In the genomic region with DNA sequence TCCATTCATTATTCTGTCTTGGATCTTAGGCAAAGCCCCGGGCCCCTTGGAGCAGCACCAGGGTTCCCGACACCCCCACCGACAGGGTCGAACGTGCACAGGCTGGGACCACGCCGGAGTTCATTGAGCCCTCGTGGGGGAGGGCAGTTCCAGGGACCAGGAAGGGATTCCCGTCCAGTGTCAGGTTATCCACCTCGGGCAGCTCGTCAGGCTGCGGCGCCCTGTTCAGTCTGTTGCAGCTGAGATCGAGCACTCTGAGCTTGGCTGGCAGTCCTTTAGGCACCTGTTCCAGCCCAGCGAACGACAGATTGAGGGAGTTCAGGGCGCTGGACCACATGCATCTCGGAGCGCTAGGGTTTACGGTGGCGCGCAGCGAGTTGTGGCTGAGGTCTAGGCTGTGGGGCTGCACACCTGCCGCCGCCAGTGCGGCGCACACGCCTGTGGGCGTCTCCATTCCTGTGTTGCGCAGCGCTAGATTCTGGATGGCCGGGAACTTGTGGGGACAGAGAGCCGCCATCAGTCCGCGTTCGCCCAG, we compare ENCODE assay signal across 8 cellular contexts. TPM values are rescaled to one million over a fixed set of nuclear protein-coding genes. Genes with fewer than 3 reads are reported as not detected.
DNase-seq lines count a peak whose midpoint lies in the region; ATAC-seq and TF ChIP-seq lines count a peak whose summit lies in the region.

No MANE protein-coding gene starts in this region.

- H3K27me3 Mint-ChIP-seq in memory B cell = peaks cover 7% of the 10 kb centered on the region

- no peak for DNase-seq in GM06990 (ENCODE audit: extremely low read depth, insufficient read length)
- DNase-seq in NCI-H2227 treated with DMSO at 0.1 percent for 48 hours (lab: John Stamatoyannopoulos, UW) = peak; percentile 25
- DNase-seq in caudate nucleus (lab: John Stamatoyannopoulos, UW) = peak in 1 of 61 donors; percentile 66
- DNase-seq in memory B cell (ENCODE audit: low spot score in 2 of 2) = no peak
- DNase-seq in vagina (ENCODE audit: extremely low spot score in 2 of 2) = no peak
- DNase-seq in hepatic stellate cell (ENCODE audit: low spot score) = no peak
- no peak for DNase-seq in NCI-H2196 treated with DMSO at 0.1 percent for 48 hours (lab: John Stamatoyannopoulos, UW; ENCODE audit: unreplicated experiment)

- H3K4me3 ChIP-seq in GM06990 (replicated peaks; ENCODE audit: low read depth, low read length) (peak overlapping the region; percentile 48), vagina (peak overlapping the region; percentile 50 to 55)

- peaks cover 25% of the 10 kb centered on the region for H3K4me1 ChIP-seq in vagina

- H3K9me3 Mint-ChIP-seq in memory B cell = no peaks in the 10 kb centered on the region

- H3K36me3 ChIP-seq in GM06990 (ENCODE audit: control insufficient read depth, insufficient read depth, low read length) (no peaks in the 10 kb centered on the region), vagina (no peaks in the 10 kb centered on the region)

- H3K9me3 ChIP-seq in vagina = no peaks in the 10 kb centered on the region

- H3K27ac Mint-ChIP-seq in memory B cell = no peak overlapping the region

- H3K27me3 ChIP-seq in GM06990 (replicated peaks; ENCODE audit: control insufficient read depth, insufficient read depth, low read length) (no peaks in the 10 kb centered on the region; the same call in 1 of the 2 replicates), vagina (no peaks in the 10 kb centered on the region)

- TF ChIP-seq CTCF in GM06990 (IDR thresholded peaks at IDR 0.05; ENCODE audit: insufficient read depth, low read length, poor library complexity, severe bottlenecking) (no peak), vagina (IDR thresholded peaks at IDR 0.05) (no peak)

- no peaks in the 10 kb centered on the region for H3K36me3 Mint-ChIP-seq in memory B cell

- H3K27ac ChIP-seq in caudate nucleus (ENCODE audit: low read depth, low read length) = peak overlapping the region; percentile 48
- peak overlapping the region; percentile 72 for H3K27ac ChIP-seq in vagina

- intact Hi-C loops in vagina (cut with DNase I) = loop anchor here (10.0 kb wide), 1 partner anchor 67 kb away; the partner anchor contains the start of genes APBB3 and SLC35A4

- TF ChIP-seq POLR2A in vagina (IDR thresholded peaks at IDR 0.05) = no peak

- peaks cover 22% of the 10 kb centered on the region for H3K4me1 Mint-ChIP-seq in memory B cell

- peak overlapping the region; percentile 88 for H3K4me3 Mint-ChIP-seq in memory B cell

- ATAC-seq in GM21723 (IDR thresholded peaks at IDR 0.05; ENCODE audit: unreplicated experiment) (peak; percentile 62), memory B cell (ENCODE audit: low read depth) (peak; percentile 67)

RNA-seq across cellular contexts. Expression of gene CD14, which starts 1.1 kb away (rescaled TPM):
- 48.4 TPM for total RNA-seq in vagina

RNA-seq across cellular contexts. Expression of gene TMCO6, which starts 7.4 kb away (rescaled TPM):
- total RNA-seq in vagina = 16.5 TPM

RNA-seq across cellular contexts. Expression of gene NDUFA2, which starts 15.5 kb away (rescaled TPM):
- 61.6 TPM for total RNA-seq in vagina

RNA-seq across cellular contexts. Expression of gene IK, which starts 15.7 kb away (rescaled TPM):
- 64.3 TPM for total RNA-seq in vagina

RNA-seq across cellular contexts. Expression of gene WDR55, which starts 32.8 kb away (rescaled TPM):
- total RNA-seq in vagina = 19.9 TPM
